26 cellular contexts compared by ENCODE assay signal in genomic region chr11:70906101-70906500, GRCh38.
"Had no signal": no experiment of that assay in that cellular context is flagged by ENCODE, and none has a peak within 500 bp of the region (broad histone marks: within the 10 kb centered on the region; RNA-seq: fewer than 3 reads in every experiment).

No MANE protein-coding gene starts in this region.

- H3K27me3 ChIP-seq: esophagus squamous epithelium, tibial nerve, upper lobe of left lung, uterus had no signal

- DNase-seq: dermis blood vessel endothelial cell; effector memory CD8-positive, alpha-beta T cell; erythroblast; esophagus squamous epithelium; foreskin melanocyte; glutamatergic neuron; heart right ventricle; hippocampal formation; immature natural killer cell; islet precursor cell; mammary epithelial cell; mesendoderm; midbrain; naive thymus-derived CD8-positive, alpha-beta T cell; right cardiac atrium; stimulated activated CD4-positive, alpha-beta T cell treated with anti-CD3 and anti-CD28 coated beads, Interleukin-15, amount 100 ng/mL, for 24 hours; stimulated activated CD4-positive, alpha-beta T cell treated with anti-CD3 and anti-CD28 coated beads, Interleukin-2, amount 100 ng/mL, for 48 hours; stimulated activated naive B cell treated with anti-CD40 and anti-IgM and Interleukin-4, amounts not matched to agents 10 μg/mL and 1 μg/mL and 100 μg/mL, for 72 hours; upper lobe of left lung; uterus had no signal

- H3K36me3 ChIP-seq: esophagus squamous epithelium, heart right ventricle, thoracic aorta, tibial nerve, upper lobe of left lung, uterus had no signal

- H3K4me3 ChIP-seq: coronary artery, esophagus squamous epithelium, heart right ventricle, psoas muscle, skin epidermis, thoracic aorta, tibial nerve, upper lobe of left lung, uterus had no signal

- H3K27ac ChIP-seq: coronary artery, esophagus squamous epithelium, heart right ventricle, psoas muscle, skin epidermis, thoracic aorta, tibial nerve, upper lobe of left lung, uterus had no signal

- ATAC-seq: effector memory CD8-positive, alpha-beta T cell; heart right ventricle; left lobe of liver; naive thymus-derived CD8-positive, alpha-beta T cell; psoas muscle; right cardiac atrium; stimulated activated naive B cell treated with anti-CD40 and anti-IgM and Interleukin-4, amounts not matched to agents 10 μg/mL and 1 μg/mL and 100 μg/mL, for 72 hours had no signal

- H3K9me3 ChIP-seq: esophagus squamous epithelium, heart right ventricle, psoas muscle, thoracic aorta, tibial nerve, upper lobe of left lung, uterus had no signal

- H3K4me1 ChIP-seq: esophagus squamous epithelium, heart right ventricle, psoas muscle, uterus had no signal
